In genomic region chr4:183443609-183444148, GRCh38 we compare ENCODE assay signal across 8 cellular contexts. TPM values are rescaled to one million over a fixed set of nuclear protein-coding genes. Genes with fewer than 3 reads are reported as not detected.
A peak's percentile ranks its signal among the peaks of the same experiment; 100 is the strongest.
DNase-seq lines count a peak whose midpoint lies in the region; ATAC-seq lines count a peak whose summit lies in the region.

No MANE protein-coding gene starts in this region.

- H3K27me3 Mint-ChIP-seq in T-helper 17 cell, result no peaks in the 10 kb centered on the region
- H3K27me3 Mint-ChIP-seq in dendritic cell treated with granulocyte-macrophage colony-stimulating factor and Interleukin-4, amounts not matched to agents 40 ng/mL and 50 ng/mL, for 4 days, result no peaks in the 10 kb centered on the region

- H3K27ac Mint-ChIP-seq in T-helper 17 cell, result peak overlapping the region; percentile 96
- peak overlapping the region; percentile 96 for H3K27ac Mint-ChIP-seq in dendritic cell treated with granulocyte-macrophage colony-stimulating factor and Interleukin-4, amounts not matched to agents 40 ng/mL and 50 ng/mL, for 4 days

- H3K4me3 Mint-ChIP-seq in T-helper 17 cell, result peak overlapping the region; percentile 93
- H3K4me3 Mint-ChIP-seq in dendritic cell treated with granulocyte-macrophage colony-stimulating factor and Interleukin-4, amounts not matched to agents 40 ng/mL and 50 ng/mL, for 4 days, result peak overlapping the region; percentile 93

- H3K4me1 ChIP-seq in mucosa of rectum (ENCODE audit: control insufficient read depth in 2 of 2, insufficient read depth in 2 of 2, low read length in 2 of 2) (peaks cover 33 to 37% of the 10 kb centered on the region in 2 donors), stomach smooth muscle (ENCODE audit: control insufficient read depth, insufficient read depth, low read length) (peaks cover 10% of the 10 kb centered on the region)

- H3K4me1 Mint-ChIP-seq in T-helper 17 cell, result peaks cover 15% of the 10 kb centered on the region
- H3K4me1 Mint-ChIP-seq in dendritic cell treated with granulocyte-macrophage colony-stimulating factor and Interleukin-4, amounts not matched to agents 40 ng/mL and 50 ng/mL, for 4 days (ENCODE audit: low read depth), result peaks cover 30% of the 10 kb centered on the region

- H3K36me3 ChIP-seq in mucosa of rectum (ENCODE audit: control insufficient read depth in 2 of 2, insufficient read depth in 2 of 2, low read length in 2 of 2) (peaks cover 22 to 23% of the 10 kb centered on the region in 2 donors), stomach smooth muscle (ENCODE audit: control insufficient read depth in 2 of 2, insufficient read depth in 2 of 2, low read length in 2 of 2) (peaks cover 10 to 23% of the 10 kb centered on the region in 2 donors)

- H3K27ac ChIP-seq in mucosa of rectum (ENCODE audit: low read depth in 2 of 2, low read length in 2 of 2), result peak overlapping the region; percentile 99 to 100
- peak overlapping the region; percentile 98 for H3K27ac ChIP-seq in stomach smooth muscle (ENCODE audit: low read length)

- no peak for ATAC-seq in T-helper 17 cell
- ATAC-seq in HG03039 (IDR thresholded peaks at IDR 0.05; ENCODE audit: unreplicated experiment), result no peak

- H3K4me3 ChIP-seq in mucosa of rectum (ENCODE audit: low read length in 2 of 2) (peak overlapping the region; percentile 93 to 94), stomach smooth muscle (ENCODE audit: low read length in 2 of 2) (peak overlapping the region; percentile 90 to 94)

- H3K9me3 ChIP-seq in T-helper 17 cell (ENCODE audit: control insufficient read depth, low read length, poor library complexity, severe bottlenecking), result no peaks in the 10 kb centered on the region
- H3K9me3 ChIP-seq in mucosa of rectum (ENCODE audit: control insufficient read depth in 2 of 2, low read length in 2 of 2), result no peaks in the 10 kb centered on the region
- H3K9me3 ChIP-seq in stomach smooth muscle (ENCODE audit: control insufficient read depth in 2 of 2, low read length in 2 of 2), result no peaks in the 10 kb centered on the region

- DNase-seq in DMS53 treated with DMSO at 0.1 percent for 48 hours (lab: John Stamatoyannopoulos, UW; ENCODE audit: unreplicated experiment), result peak; percentile 27
- DNase-seq in HS-5 (ENCODE audit: low read depth), result peak; percentile 13
- DNase-seq in T-helper 17 cell, result peak in 1 of 3 donors; percentile 30
- DNase-seq in ACHN, result no peak

- H3K36me3 Mint-ChIP-seq in T-helper 17 cell (ENCODE audit: low read depth), result no peaks in the 10 kb centered on the region
- peaks cover 44% of the 10 kb centered on the region for H3K36me3 Mint-ChIP-seq in dendritic cell treated with granulocyte-macrophage colony-stimulating factor and Interleukin-4, amounts not matched to agents 40 ng/mL and 50 ng/mL, for 4 days (ENCODE audit: low read depth)

- in situ Hi-C loops in ACHN (cut with HindIII; ENCODE audit: low pct_ligation_motif_present, low pct_unique_long_range_greater_than_20kb, low sequenced_read_pairs), result no loop called here

- no peaks in the 10 kb centered on the region for H3K27me3 ChIP-seq in mucosa of rectum (ENCODE audit: control insufficient read depth in 2 of 2, insufficient read depth in 2 of 2, low read length in 2 of 2)
- H3K27me3 ChIP-seq in stomach smooth muscle (ENCODE audit: control insufficient read depth in 1 of 2, insufficient read depth in 2 of 2, low read length in 2 of 2), result no peaks in the 10 kb centered on the region

- intact Hi-C loops in dendritic cell treated with granulocyte-macrophage colony-stimulating factor and Interleukin-4, amounts not matched to agents 40 ng/mL and 50 ng/mL, for 4 days (cut with micrococcal nuclease), result loop anchor here (1.0 to 2.0 kb wide), 4 partner anchors 25 to 216 kb away; partner anchors contain the start of genes RWDD4 and TRAPPC11

- peak overlapping the region; percentile 99 to 100 for H3K9ac ChIP-seq in mucosa of rectum (ENCODE audit: low read depth in 1 of 2, low read length in 2 of 2)
- H3K9ac ChIP-seq in stomach smooth muscle (ENCODE audit: low read length in 2 of 2), result peak overlapping the region; percentile 96 to 99

- no peaks in the 10 kb centered on the region for H3K9me3 Mint-ChIP-seq in dendritic cell treated with granulocyte-macrophage colony-stimulating factor and Interleukin-4, amounts not matched to agents 40 ng/mL and 50 ng/mL, for 4 days

RNA-seq across cellular contexts. Expression of gene CDKN2AIP, which starts 0.8 kb away (rescaled TPM):
- 10 to 100 TPM; 25.9 to 33.4 TPM for total RNA-seq in T-helper 17 cell
